ENCODE assay signal across 11 cellular contexts in genomic region chr17:19270951-19271611, GRCh38. TPM values are rescaled to one million over a fixed set of nuclear protein-coding genes. Genes with fewer than 3 reads are reported as not detected.
A peak's percentile ranks its signal among the peaks of the same experiment; 100 is the strongest.
DNase-seq lines count a peak whose midpoint lies in the region; ATAC-seq and TF ChIP-seq lines count a peak whose summit lies in the region.
"Had no signal": no experiment of that assay in that cellular context is flagged by ENCODE, and none has a peak within 500 bp of the region (broad histone marks: within the 10 kb centered on the region; RNA-seq: fewer than 3 reads in every experiment).

No MANE protein-coding gene starts in this region.

- no peak overlapping the region for H3K27ac Mint-ChIP-seq in Calu3 (ENCODE audit: unreplicated experiment)
- H3K27ac Mint-ChIP-seq: activated CD4-positive, alpha-beta T cell treated with anti-CD3 and anti-CD28 coated beads, Interleukin-2, amount 10 ng/mL, durations not matched to agents 7 days and 5 days; CD4-positive, alpha-beta memory T cell had no signal

- H3K27me3 Mint-ChIP-seq in Calu3 (ENCODE audit: unreplicated experiment) = no peaks in the 10 kb centered on the region
- H3K27me3 Mint-ChIP-seq: CD4-positive, alpha-beta memory T cell had no signal

- H3K36me3 Mint-ChIP-seq in Calu3 (ENCODE audit: insufficient read depth, unreplicated experiment) = peaks cover 6% of the 10 kb centered on the region

- no peak overlapping the region for H3K4me3 ChIP-seq in GM06990 (replicated peaks; ENCODE audit: low read depth, low read length)

- H3K27me3 ChIP-seq in GM06990 (replicated peaks; ENCODE audit: control insufficient read depth, insufficient read depth, low read length) = no peaks in the 10 kb centered on the region

- intact Hi-C loops in left cardiac atrium (cut with DNase I) (no loop called here), Calu3 (cut with micrococcal nuclease; ENCODE audit: unreplicated experiment) (no loop called here)

- H3K4me1 Mint-ChIP-seq in Calu3 (ENCODE audit: low read depth, unreplicated experiment) = peaks cover 10% of the 10 kb centered on the region
- H3K4me1 Mint-ChIP-seq: activated CD4-positive, alpha-beta T cell treated with anti-CD3 and anti-CD28 coated beads, Interleukin-2, amount 10 ng/mL, durations not matched to agents 7 days and 5 days had no signal

- no peak overlapping the region for H3K4me3 Mint-ChIP-seq in Calu3 (ENCODE audit: low read depth, unreplicated experiment)
- H3K4me3 Mint-ChIP-seq: activated CD4-positive, alpha-beta T cell treated with anti-CD3 and anti-CD28 coated beads, Interleukin-2, amount 10 ng/mL, durations not matched to agents 7 days and 5 days; CD4-positive, alpha-beta memory T cell had no signal

- DNase-seq in GM06990 (ENCODE audit: extremely low read depth, insufficient read length) (peak; percentile 61), left cardiac atrium (peak; percentile 70), SKM-1 treated with dmso at 0.1 percent for 144 hours (lab: John Stamatoyannopoulos, UW; ENCODE audit: unreplicated experiment) (no peak), Calu3 (no peak)
- no peak for DNase-seq in activated CD4-positive, CD25-positive, alpha-beta regulatory T cell treated with anti-CD3 and anti-CD28 coated beads, Interleukin-2, amount 50 U/mL, for 72 hours
- no peak for DNase-seq in activated effector memory CD4-positive, alpha-beta T cell treated with anti-CD3 and anti-CD28 coated beads, Interleukin-2, amount 50 U/mL, for 16 hours
- DNase-seq: activated CD4-positive, alpha-beta T cell treated with anti-CD3 and anti-CD28 coated beads, Interleukin-2, amount 10 ng/mL, durations not matched to agents 7 days and 5 days; CD4-positive, alpha-beta memory T cell; stimulated activated CD4-positive, alpha-beta T cell treated with anti-CD3 and anti-CD28 coated beads, Interleukin-1b, Interleukin-23, amount 100 ng/mL, for 48 hours had no signal

- H3K36me3 ChIP-seq in GM06990 (ENCODE audit: control insufficient read depth, insufficient read depth, low read length) = no peaks in the 10 kb centered on the region

- no peaks in the 10 kb centered on the region for H3K9me3 Mint-ChIP-seq in Calu3 (ENCODE audit: low read depth, unreplicated experiment)
- H3K9me3 Mint-ChIP-seq: activated CD4-positive, alpha-beta T cell treated with anti-CD3 and anti-CD28 coated beads, Interleukin-2, amount 10 ng/mL, durations not matched to agents 7 days and 5 days; CD4-positive, alpha-beta memory T cell had no signal

- no TSS peak for BruUV-seq in Calu3 (replicated peaks; lab: Mats Ljungman, UMichigan)

- CTCF ChIA-PET in Calu3 (lab: Charles Lee) = no interaction called here

- TF ChIP-seq CTCF in GM06990 (IDR thresholded peaks at IDR 0.05; ENCODE audit: insufficient read depth, low read length, poor library complexity, severe bottlenecking) (no peak), Calu3 (IDR thresholded peaks at IDR 0.05; ENCODE audit: unreplicated experiment) (no peak)

- ATAC-seq in GM21381 (IDR thresholded peaks at IDR 0.05; ENCODE audit: unreplicated experiment) = peak; percentile 89
- ATAC-seq in HG03565 (IDR thresholded peaks at IDR 0.05; ENCODE audit: unreplicated experiment) = peak; percentile 54
- peak; percentile 86 to 90 for ATAC-seq in left cardiac atrium

RNA-seq across cellular contexts. Expression of gene EPN2, which starts 33.9 kb away (rescaled TPM):
- total RNA-seq in left cardiac atrium (10 to 100 TPM; 74.1 to 82.2 TPM), Calu3 (2022) (31.3 and 31.6 TPM in 2 replicates)

Comparison
In these comparisons a context has a peak if more than half of its experiments do, and no peak if none do; other contexts are left out.
1. DNase-seq: peak in GM06990 (single experiment) and left cardiac atrium (single experiment); none in activated CD4-positive, CD25-positive, alpha-beta regulatory T cell treated with anti-CD3 and anti-CD28 coated beads, Interleukin-2, amount 50 U/mL, for 72 hours (single experiment), SKM-1 treated with dmso at 0.1 percent for 144 hours (single experiment), activated effector memory CD4-positive, alpha-beta T cell treated with anti-CD3 and anti-CD28 coated beads, Interleukin-2, amount 50 U/mL, for 16 hours (single experiment) and Calu3 (single experiment).
2. Peak in every context shown above with its lines, with median percentiles within 50 percentile points of each other: ATAC-seq.